8 cellular contexts compared by ENCODE assay signal in genomic region chrX:101799387-101799786, GRCh38.
DNase-seq lines count a peak whose midpoint lies in the region; ATAC-seq and TF ChIP-seq lines count a peak whose summit lies in the region.

No MANE protein-coding gene starts in this region.

- H3K9me3 Mint-ChIP-seq in activated CD4-positive, alpha-beta memory T cell treated with anti-CD3 and anti-CD28 coated beads, Interleukin-2, amount 10 ng/mL, durations not matched to agents 7 days and 5 days: no peaks in the 10 kb centered on the region

- CTCF ChIA-PET in activated CD4-positive, alpha-beta memory T cell treated with anti-CD3 and anti-CD28 coated beads, Interleukin-2, amount 10 ng/mL, durations not matched to agents 7 days and 5 days (lab: Charles Lee): no interaction called here

- H3K9me3 ChIP-seq in lower lobe of right lung: no peaks in the 10 kb centered on the region

- H3K27me3 Mint-ChIP-seq in activated CD4-positive, alpha-beta memory T cell treated with anti-CD3 and anti-CD28 coated beads, Interleukin-2, amount 10 ng/mL, durations not matched to agents 7 days and 5 days: no peaks in the 10 kb centered on the region

- peak; percentile 68 for DNase-seq in COLO829 (ENCODE audit: low spot score)
- peak; percentile 30 to 84 for DNase-seq in HL-60 (ENCODE audit: low read depth in 1 of 2, low spot score in 1 of 2)
- peak; percentile 60 for DNase-seq in NCI-H82 treated with DMSO at 0.1 percent for 48 hours (lab: John Stamatoyannopoulos, UW; ENCODE audit: unreplicated experiment)
- peak; percentile 78 for DNase-seq in activated CD4-positive, alpha-beta memory T cell treated with anti-CD3 and anti-CD28 coated beads, Interleukin-2, amount 10 ng/mL, durations not matched to agents 7 days and 5 days
- peak; percentile 75 for DNase-seq in ecto neural progenitor cell (ENCODE audit: low spot score)
- DNase-seq in lower lobe of right lung: peak; percentile 83
- peak; percentile 26 for DNase-seq in stimulated activated CD8-positive, alpha-beta memory T cell treated with anti-CD3 and anti-CD28 coated beads, Interleukin-12 subunit alpha, Interleukin-12 subunit beta, amount 100 ng/mL, for 4 hours (ENCODE audit: low read depth)

- H3K36me3 ChIP-seq in lower lobe of right lung: no peaks in the 10 kb centered on the region

- TF ChIP-seq CTCF in HL-60 (IDR thresholded peaks at IDR 0.05; ENCODE audit: insufficient read depth, low read length) (no peak), lower lobe of right lung (IDR thresholded peaks at IDR 0.05) (peak; percentile 65)

- peak; percentile 99 for ATAC-seq in GM21360 (IDR thresholded peaks at IDR 0.05; ENCODE audit: unreplicated experiment)
- peak; percentile 99 for ATAC-seq in lower lobe of right lung

- no peaks in the 10 kb centered on the region for H3K36me3 Mint-ChIP-seq in activated CD4-positive, alpha-beta memory T cell treated with anti-CD3 and anti-CD28 coated beads, Interleukin-2, amount 10 ng/mL, durations not matched to agents 7 days and 5 days (ENCODE audit: low read depth)

- H3K4me1 Mint-ChIP-seq in activated CD4-positive, alpha-beta memory T cell treated with anti-CD3 and anti-CD28 coated beads, Interleukin-2, amount 10 ng/mL, durations not matched to agents 7 days and 5 days: peaks cover 3% of the 10 kb centered on the region

- H3K4me3 ChIP-seq in HL-60 (replicated peaks; ENCODE audit: insufficient read depth, low read length) (no peak overlapping the region), lower lobe of right lung (peak overlapping the region; percentile 37)

- no peak overlapping the region for H3K27ac ChIP-seq in HL-60 (replicated peaks)
- no peak overlapping the region for H3K27ac ChIP-seq in lower lobe of right lung

- intact Hi-C loops in lower lobe of right lung (cut with DNase I): loop anchor here (10.0 kb wide), 1 partner anchor 205 kb away; no protein-coding TSS in a partner anchor

- no peaks in the 10 kb centered on the region for H3K4me1 ChIP-seq in lower lobe of right lung

- no peak overlapping the region for H3K27ac Mint-ChIP-seq in activated CD4-positive, alpha-beta memory T cell treated with anti-CD3 and anti-CD28 coated beads, Interleukin-2, amount 10 ng/mL, durations not matched to agents 7 days and 5 days

- POLR2A ChIA-PET in activated CD4-positive, alpha-beta memory T cell treated with anti-CD3 and anti-CD28 coated beads, Interleukin-2, amount 10 ng/mL, durations not matched to agents 7 days and 5 days (lab: Charles Lee): no interaction called here

- peak overlapping the region; percentile 37 for H3K4me3 Mint-ChIP-seq in activated CD4-positive, alpha-beta memory T cell treated with anti-CD3 and anti-CD28 coated beads, Interleukin-2, amount 10 ng/mL, durations not matched to agents 7 days and 5 days

- H3K27me3 ChIP-seq in HL-60 (ENCODE audit: insufficient read depth, poor library complexity, severe bottlenecking) (no peaks in the 10 kb centered on the region), lower lobe of right lung (ENCODE audit: low read depth) (no peaks in the 10 kb centered on the region)

Comparison
In these comparisons a context has a peak if more than half of its experiments do, and no peak if none do; other contexts are left out.
1. DNase-seq: peak in every context shown above with its lines; median percentile 83 in lower lobe of right lung; 78 in activated CD4-positive, alpha-beta memory T cell treated with anti-CD3 and anti-CD28 coated beads, Interleukin-2, amount 10 ng/mL, durations not matched to agents 7 days and 5 days; 75 in ecto neural progenitor cell; 68 in COLO829; 60 in NCI-H82 treated with DMSO at 0.1 percent for 48 hours; 57 in HL-60; 26 in stimulated activated CD8-positive, alpha-beta memory T cell treated with anti-CD3 and anti-CD28 coated beads, Interleukin-12 subunit alpha, Interleukin-12 subunit beta, amount 100 ng/mL, for 4 hours.